8 cellular contexts compared by ENCODE assay signal in the genomic region with DNA sequence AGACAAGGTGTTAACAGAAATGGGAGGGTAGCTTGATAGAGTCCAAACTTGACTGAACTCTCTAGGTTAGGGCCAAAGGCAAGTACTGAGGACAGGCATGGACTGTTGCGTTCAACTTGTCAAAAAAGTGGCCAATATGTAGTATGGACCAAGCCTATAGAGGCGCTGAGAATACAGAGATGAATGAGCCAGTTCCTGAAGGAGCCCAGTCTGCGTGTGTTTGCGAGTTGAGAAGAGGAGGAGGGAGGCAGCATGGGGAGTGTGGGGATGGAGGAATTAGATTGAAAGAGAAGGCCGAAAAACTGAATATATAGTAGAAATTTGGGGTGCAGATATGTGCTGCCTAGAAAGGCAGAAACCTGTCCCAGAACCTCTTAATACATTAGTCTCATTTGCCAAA. TPM values are rescaled to one million over a fixed set of nuclear protein-coding genes. Genes with fewer than 3 reads are reported as not detected.
DNase-seq lines count a peak whose midpoint lies in the region; ATAC-seq and TF ChIP-seq lines count a peak whose summit lies in the region.

No MANE protein-coding gene starts in this region.

- no peaks in the 10 kb centered on the region for H3K27me3 Mint-ChIP-seq in progenitor cell of endocrine pancreas

- H3K9me3 Mint-ChIP-seq in progenitor cell of endocrine pancreas (ENCODE audit: low read depth) = no peaks in the 10 kb centered on the region

- no peaks in the 10 kb centered on the region for H3K27me3 ChIP-seq in HL-60 (ENCODE audit: insufficient read depth, poor library complexity, severe bottlenecking)
- no peaks in the 10 kb centered on the region for H3K27me3 ChIP-seq in WERI-Rb-1 (ENCODE audit: insufficient read depth, low read depth, severe bottlenecking)

- H3K36me3 Mint-ChIP-seq in progenitor cell of endocrine pancreas (ENCODE audit: insufficient read depth) = no peaks in the 10 kb centered on the region

- ATAC-seq in HG02759 (IDR thresholded peaks at IDR 0.05; ENCODE audit: unreplicated experiment) (no peak), GM21619 (IDR thresholded peaks at IDR 0.05; ENCODE audit: unreplicated experiment) (no peak)

- peak overlapping the region; percentile 88 for H3K27ac Mint-ChIP-seq in progenitor cell of endocrine pancreas

- peaks cover 22% of the 10 kb centered on the region for H3K4me1 Mint-ChIP-seq in progenitor cell of endocrine pancreas (ENCODE audit: low read depth)

- H3K36me3 ChIP-seq in WERI-Rb-1 = peaks cover 6% of the 10 kb centered on the region

- H3K27ac ChIP-seq in HL-60 (replicated peaks) = 0 out of 2 replicates have a peak overlapping the region, but pooled peaks have one; percentile 9
- peak overlapping the region; percentile 97; the same call in 1 of the 2 replicates for H3K27ac ChIP-seq in WERI-Rb-1

- peak overlapping the region; percentile 78 for H3K4me3 Mint-ChIP-seq in progenitor cell of endocrine pancreas (ENCODE audit: low read depth)

- TF ChIP-seq CTCF in HL-60 (IDR thresholded peaks at IDR 0.05; ENCODE audit: insufficient read depth, low read length) (no peak), WERI-Rb-1 (IDR thresholded peaks at IDR 0.05; ENCODE audit: low read depth, low read length) (no peak), progenitor cell of endocrine pancreas (IDR thresholded peaks at IDR 0.05; ENCODE audit: unreplicated experiment) (peak; percentile 14)

- H3K4me3 ChIP-seq in HL-60 (replicated peaks; ENCODE audit: insufficient read depth, low read length) (peak overlapping the region; percentile 35), WERI-Rb-1 (ENCODE audit: low read depth, low read length) (peak overlapping the region; percentile 93)

- DNase-seq in NCI-H2171 treated with DMSO at 0.1 percent for 48 hours (lab: John Stamatoyannopoulos, UW) (peak; percentile 48), NCI-H2171 (lab: John Stamatoyannopoulos, UW) (no peak), HL-60 (ENCODE audit: low read depth in 1 of 2, low spot score in 1 of 2) (no peak), WERI-Rb-1 (peak; percentile 30), foreskin melanocyte (peak; percentile 38), progenitor cell of endocrine pancreas (ENCODE audit: low spot score, unreplicated experiment) (no peak)

- no peaks in the 10 kb centered on the region for H3K9me3 ChIP-seq in WERI-Rb-1 (ENCODE audit: severe bottlenecking)

RNA-seq across cellular contexts. Expression of a gene that starts 0.6 kb away (rescaled TPM):
- 101 and 105 TPM in 2 replicates for total RNA-seq in progenitor cell of endocrine pancreas

Comparison
In these comparisons a context has a peak if more than half of its experiments do, and no peak if none do; other contexts are left out.
1. DNase-seq: peak in NCI-H2171 treated with DMSO at 0.1 percent for 48 hours (single experiment), WERI-Rb-1 (single experiment) and foreskin melanocyte (single experiment); none in NCI-H2171 (single experiment), HL-60 (0 of 2) and progenitor cell of endocrine pancreas (single experiment).